8 cellular contexts compared by ENCODE assay signal in genomic region chr10:98361131-98361633, GRCh38. TPM values are rescaled to one million over a fixed set of nuclear protein-coding genes. Genes with fewer than 3 reads are reported as not detected.
DNase-seq lines count a peak whose midpoint lies in the region; ATAC-seq and TF ChIP-seq lines count a peak whose summit lies in the region.

No MANE protein-coding gene starts in this region.

- peak; percentile 93 for ATAC-seq in HG02763 (IDR thresholded peaks at IDR 0.05; ENCODE audit: unreplicated experiment)

- H3K56ac ChIP-seq in mesendoderm (ENCODE audit: low read length): no peak overlapping the region

- no peaks in the 10 kb centered on the region for H3K9me2 ChIP-seq in PC-9 (ENCODE audit: insufficient read depth)
- H3K9me2 ChIP-seq in Karpas-422 (replicated peaks; ENCODE audit: insufficient read depth, low read length): no peaks in the 10 kb centered on the region

- POLR2A ChIA-PET in PC-9 (lab: Charles Lee; ENCODE audit: unreplicated experiment): interaction anchor here (0.5 kb wide), 2 partner anchors 14 to 1260 kb away, joined by 4 to 11 read pairs; no protein-coding TSS in a partner anchor

- TF ChIP-seq POLR2A in testis (IDR thresholded peaks at IDR 0.05): no peak

- no peaks in the 10 kb centered on the region for H3K36me3 ChIP-seq in PC-9 (ENCODE audit: low read depth)
- H3K36me3 ChIP-seq in mesendoderm (ENCODE audit: control insufficient read depth, insufficient read depth, low read length): no peaks in the 10 kb centered on the region
- H3K36me3 ChIP-seq in testis (ENCODE audit: low read depth, missing control alignments): no peaks in the 10 kb centered on the region
- H3K36me3 ChIP-seq in Karpas-422 (ENCODE audit: insufficient read depth, low read length): no peaks in the 10 kb centered on the region

- no CpG with 5 or more reads among the region's 11 CpGs for WGBS in mesendoderm (ENCODE audit: extremely low coverage, insufficient coverage, low lambda C conversion rate)
- 47 to 53% methylated on average over 11 of the region's 11 CpGs for WGBS in testis, 2 donors

- no peaks in the 10 kb centered on the region for H3K79me2 ChIP-seq in PC-9 (ENCODE audit: low read depth)
- H3K79me2 ChIP-seq in mesendoderm (ENCODE audit: control insufficient read depth, insufficient read depth, low read length): no peaks in the 10 kb centered on the region
- no peaks in the 10 kb centered on the region for H3K79me2 ChIP-seq in Karpas-422 (ENCODE audit: low read length)

- H2AFZ ChIP-seq in PC-9 (peak overlapping the region; percentile 40; the same call in 1 of the 2 replicates), Karpas-422 (ENCODE audit: low read length) (no peak overlapping the region)

- H3K23ac ChIP-seq in mesendoderm (ENCODE audit: low read length): no peak overlapping the region

- BruUV-seq in PC-9 (replicated peaks; lab: Mats Ljungman, UMichigan): TSS peak; percentile 79

- DNase-seq in activated T-cell treated with anti-CD3 and anti-CD28 coated beads for 24 hours (ENCODE audit: low read depth) (peak; percentile 12), PC-9 (peak; percentile 74 to 94), mesendoderm (peak; percentile 79), testis (peak; percentile 75), Karpas-422 (no peak)
- no peak for DNase-seq in activated T-cell treated with anti-CD3 and anti-CD28 coated beads, Interleukin-2, amount 50 U/mL, for 1 hour

- no peak overlapping the region for H2BK120ac ChIP-seq in mesendoderm (ENCODE audit: low read depth, low read length)

- no peak overlapping the region for H3K4ac ChIP-seq in mesendoderm (ENCODE audit: low read depth, low read length)

- H4K20me1 ChIP-seq in PC-9 (ENCODE audit: insufficient read depth) (no peaks in the 10 kb centered on the region), Karpas-422 (ENCODE audit: insufficient read depth, low read depth, low read length) (no peaks in the 10 kb centered on the region)

- TF ChIP-seq CTCF in PC-9 (conservative IDR thresholded peaks at IDR 0.05) (no peak), testis (IDR thresholded peaks at IDR 0.05) (no peak)

- CTCF ChIA-PET in PC-9 (lab: Charles Lee): no interaction called here

- H3K4me1 ChIP-seq in PC-9 (replicated peaks; ENCODE audit: insufficient read depth) (peaks cover 57% of the 10 kb centered on the region), mesendoderm (ENCODE audit: control insufficient read depth, low read depth, low read length) (no peaks in the 10 kb centered on the region), testis (no peaks in the 10 kb centered on the region), Karpas-422 (ENCODE audit: low read length) (no peaks in the 10 kb centered on the region)

- no peak overlapping the region for H2AK5ac ChIP-seq in mesendoderm (ENCODE audit: low read length)

- intact Hi-C loops in PC-9 (cut with micrococcal nuclease; ENCODE audit: unreplicated experiment): loop anchor here (5.0 kb wide), 1 partner anchor 94 kb away; the partner anchor contains the start of gene LOXL4
- intact Hi-C loops in testis (cut with DNase I; ENCODE audit: low total_unique reads): no loop called here

- no peak overlapping the region for H3K9ac ChIP-seq in mesendoderm (ENCODE audit: low read length)
- no peak overlapping the region for H3K9ac ChIP-seq in Karpas-422 (ENCODE audit: low read length)

- H3K18ac ChIP-seq in mesendoderm (ENCODE audit: low read length): no peak overlapping the region

- H4K8ac ChIP-seq in mesendoderm (ENCODE audit: low read depth, low read length): no peak overlapping the region

- H3K9me3 ChIP-seq in PC-9 (ENCODE audit: insufficient read depth, low read depth) (no peaks in the 10 kb centered on the region), testis (no peaks in the 10 kb centered on the region), Karpas-422 (ENCODE audit: low read length) (no peaks in the 10 kb centered on the region)

- no peak overlapping the region for H2BK5ac ChIP-seq in mesendoderm (ENCODE audit: low read length)

- H3K27me3 ChIP-seq in PC-9 (ENCODE audit: insufficient read depth, low read depth) (no peaks in the 10 kb centered on the region), mesendoderm (ENCODE audit: insufficient read depth, low read length, poor library complexity) (no peaks in the 10 kb centered on the region), testis (no peaks in the 10 kb centered on the region), Karpas-422 (ENCODE audit: low read length) (no peaks in the 10 kb centered on the region)

- no peak overlapping the region for H4K5ac ChIP-seq in mesendoderm (ENCODE audit: low read length)

- no peaks in the 10 kb centered on the region for H3K79me1 ChIP-seq in mesendoderm (ENCODE audit: low read length)

- H3K27ac ChIP-seq in PC-9 (peak overlapping the region; percentile 70), cingulate gyrus (ENCODE audit: low read depth, low read length) (peak overlapping the region; percentile 47), mesendoderm (ENCODE audit: low read depth, low read length) (no peak overlapping the region), testis (no peak overlapping the region), Karpas-422 (ENCODE audit: low read length) (no peak overlapping the region)

- H2BK15ac ChIP-seq in mesendoderm (replicated peaks; ENCODE audit: low read depth): no peak overlapping the region

- H3K4me3 ChIP-seq in PC-9 (peak overlapping the region; percentile 34; the same call in 1 of the 2 replicates), mesendoderm (ENCODE audit: low read length) (no peak overlapping the region), testis (no peak overlapping the region), Karpas-422 (ENCODE audit: low read length) (no peak overlapping the region)

- peaks cover 20% of the 10 kb centered on the region for H3F3A ChIP-seq in PC-9 (ENCODE audit: insufficient read depth, low read depth)

- H3K4me2 ChIP-seq in PC-9 (peak overlapping the region; percentile 60), mesendoderm (ENCODE audit: low read length) (no peak overlapping the region), Karpas-422 (ENCODE audit: low read depth, low read length, poor library complexity, severe bottlenecking) (no peak overlapping the region)

RNA-seq across cellular contexts. Expression of gene PYROXD2, which starts 53.8 kb away (rescaled TPM):
- total RNA-seq in PC-9 (2021): 28.0 and 28.2 TPM in 2 replicates
- 0.48 TPM for polyA plus RNA-seq in mesendoderm (2013, experiment 1 of 2)
- polyA plus RNA-seq in mesendoderm (2013, experiment 2 of 2): 1.2 TPM
- 10 to 100 TPM; 10.2 to 20.2 TPM for total RNA-seq in testis
- 13.0 TPM for polyA plus RNA-seq in testis (ENCODE audit: insufficient read depth, low read depth, low replicate concordance)
- total RNA-seq in Karpas-422 (2014; rRNA removed; shearing (Covaris generic); ENCODE audit: low replicate concordance): 1.2 TPM in 1 of 2 replicates, not detected in the other

Comparison
In these comparisons a context has a peak if more than half of its experiments do, and no peak if none do; other contexts are left out.
1. DNase-seq: peak in activated T-cell treated with anti-CD3 and anti-CD28 coated beads for 24 hours (single experiment), PC-9 (2 of 2), mesendoderm (single experiment) and testis (single experiment); none in activated T-cell treated with anti-CD3 and anti-CD28 coated beads, Interleukin-2, amount 50 U/mL, for 1 hour (single experiment) and Karpas-422 (single experiment).
2. H3K27ac ChIP-seq: peak in PC-9 (single experiment) and cingulate gyrus (single experiment); none in mesendoderm (single experiment), testis (0 of 2) and Karpas-422 (single experiment).